ENCODE assay signal across 11 cellular contexts in the genomic region with DNA sequence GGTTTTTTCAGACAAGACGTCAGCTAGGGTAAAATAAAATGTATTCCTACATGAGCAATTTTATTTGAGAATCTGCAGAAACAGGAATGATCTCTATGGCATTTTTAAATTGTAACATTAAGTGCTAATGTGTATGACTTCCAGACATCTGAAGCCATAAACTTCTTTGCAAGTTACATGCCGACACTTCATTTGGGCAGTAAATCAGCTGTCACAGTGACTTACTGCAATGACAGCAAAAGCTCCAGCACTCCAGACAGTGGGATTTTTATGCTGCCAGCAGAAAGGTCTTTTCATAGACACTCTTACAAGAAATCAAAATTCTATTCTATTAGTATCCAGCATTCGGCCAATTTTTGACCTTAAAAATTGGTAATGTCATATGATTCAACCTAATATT.
"Had no signal": no experiment of that assay in that cellular context is flagged by ENCODE, and none has a peak within 500 bp of the region (broad histone marks: within the 10 kb centered on the region; RNA-seq: fewer than 3 reads in every experiment).

No MANE protein-coding gene starts in this region.

- H3K4me3 ChIP-seq: lung, prostate gland, thyroid gland, upper lobe of right lung had no signal

- H3K27me3 ChIP-seq: foreskin keratinocyte, thyroid gland, upper lobe of right lung had no signal

- DNase-seq: activated CD8-positive, alpha-beta memory T cell treated with anti-CD3 and anti-CD28 coated beads, Interleukin-2, amount 50 U/mL, for 48 hours; cerebellar nuclear complex; cortex of kidney had no signal

- H3K36me3 Mint-ChIP-seq: activated naive CD8-positive, alpha-beta T cell treated with anti-CD3 and anti-CD28 coated beads for 36 hours had no signal

- H3K36me3 ChIP-seq: prostate gland, thyroid gland, upper lobe of right lung had no signal

- H3K27ac ChIP-seq: foreskin keratinocyte, prostate gland, thyroid gland, upper lobe of right lung had no signal

- H3K27ac Mint-ChIP-seq: activated naive CD8-positive, alpha-beta T cell treated with anti-CD3 and anti-CD28 coated beads for 36 hours; stimulated activated naive CD8-positive, alpha-beta T cell treated with anti-CD3 and anti-CD28 coated beads, Interleukin-15, Interleukin-2, amounts not matched to agents 100 ng/mL and 50 ng/mL, for 24 hours had no signal

- H3K4me1 ChIP-seq: prostate gland had no signal

- H3K9me3 ChIP-seq: prostate gland, thyroid gland, upper lobe of right lung had no signal

- H3K4me3 Mint-ChIP-seq: activated T-cell treated with anti-CD3 and anti-CD28 coated beads, Interleukin-2, amount 50 U/mL, for 4 hours; stimulated activated naive CD8-positive, alpha-beta T cell treated with anti-CD3 and anti-CD28 coated beads, Interleukin-15, Interleukin-2, amounts not matched to agents 100 ng/mL and 50 ng/mL, for 24 hours had no signal

- H3K9me3 Mint-ChIP-seq: activated naive CD8-positive, alpha-beta T cell treated with anti-CD3 and anti-CD28 coated beads for 36 hours; activated T-cell treated with anti-CD3 and anti-CD28 coated beads, Interleukin-2, amount 50 U/mL, for 4 hours; stimulated activated naive CD8-positive, alpha-beta T cell treated with anti-CD3 and anti-CD28 coated beads, Interleukin-15, Interleukin-2, amounts not matched to agents 100 ng/mL and 50 ng/mL, for 24 hours had no signal
